In the genomic region with DNA sequence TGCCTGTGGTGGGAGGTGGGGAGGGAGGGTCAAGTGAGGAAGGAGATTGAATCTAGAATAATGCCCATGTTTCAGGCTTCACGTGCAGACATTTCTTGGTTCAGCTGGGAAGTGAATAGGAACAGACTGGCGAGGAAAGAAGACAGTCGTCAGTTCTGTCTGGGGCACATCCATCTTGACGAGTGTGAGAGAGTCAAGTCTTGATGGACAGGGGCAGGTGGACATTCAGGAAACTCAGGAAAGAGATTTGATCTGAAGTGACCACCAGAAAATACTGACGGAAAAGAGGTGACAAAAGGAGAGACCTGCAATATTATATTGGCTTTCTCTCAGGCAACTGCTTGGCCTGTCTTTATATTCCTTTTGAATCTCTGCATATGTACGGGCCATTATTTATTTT, we compare ENCODE assay signal across 18 cellular contexts.
DNase-seq lines count a peak whose midpoint lies in the region; ATAC-seq and TF ChIP-seq lines count a peak whose summit lies in the region.
"Had no signal": no experiment of that assay in that cellular context is flagged by ENCODE, and none has a peak within 500 bp of the region (broad histone marks: within the 10 kb centered on the region; RNA-seq: fewer than 3 reads in every experiment).

No MANE protein-coding gene starts in this region.

- H3K9me2 ChIP-seq in GM23338 (ENCODE audit: insufficient read depth): no peaks in the 10 kb centered on the region

- no peaks in the 10 kb centered on the region for H3K79me2 ChIP-seq in GM23338 (replicated peaks; ENCODE audit: insufficient read depth)

- intact Hi-C loops in psoas muscle (cut with DNase I): loop anchor here in 1 of 2 donors (5.0 kb wide), 1 partner anchor 59 kb away; no protein-coding TSS in a partner anchor

- WGBS in psoas muscle, 3 donors: 27 to 39% (median 36%) methylated on average over 6 of the region's 6 CpGs

- H3K27me3 ChIP-seq in GM23338 (ENCODE audit: insufficient read depth): no peaks in the 10 kb centered on the region
- no peaks in the 10 kb centered on the region for H3K27me3 ChIP-seq in SJCRH30
- no peaks in the 10 kb centered on the region for H3K27me3 ChIP-seq in psoas muscle (ENCODE audit: insufficient read depth in 3 of 3, low read length in 2 of 3)
- no peaks in the 10 kb centered on the region for H3K27me3 ChIP-seq in skeletal muscle tissue (ENCODE audit: control insufficient read depth in 3 of 3, insufficient read depth in 3 of 3, low read length in 3 of 3)

- peak overlapping the region; percentile 78; the same call in 1 of the 2 replicates for H2AFZ ChIP-seq in GM23338
- H2AFZ ChIP-seq: GM23248 had no signal

- no peaks in the 10 kb centered on the region for H4K20me1 ChIP-seq in GM23338 (replicated peaks; ENCODE audit: insufficient read depth)

- ATAC-seq in GM23338: no peak
- ATAC-seq in psoas muscle: peak; percentile 79 to 90 (median 85)
- ATAC-seq: A549, HCT116, HepG2 had no signal

- H3K9me3 ChIP-seq in SJCRH30 (replicated peaks) (no peaks in the 10 kb centered on the region), psoas muscle (no peaks in the 10 kb centered on the region), skeletal muscle tissue (ENCODE audit: control insufficient read depth in 3 of 3, low read length in 3 of 3) (no peaks in the 10 kb centered on the region)
- H3K9me3 ChIP-seq: A549, Caco-2 had no signal

- H3K27me3 Mint-ChIP-seq in GM23338 (ENCODE audit: insufficient read depth, low read depth, poor library complexity): no peaks in the 10 kb centered on the region
- H3K27me3 Mint-ChIP-seq: CD4-positive, alpha-beta T cell; IgD-negative memory B cell had no signal

- H3K9me3 Mint-ChIP-seq in GM23338: peaks cover 3% of the 10 kb centered on the region; the same call in 1 of the 3 replicates

- TF ChIP-seq CTCF in GM23338 (conservative IDR thresholded peaks at IDR 0.05; ENCODE audit: low read depth in 2 of 2): no peak
- no peak for TF ChIP-seq CTCF in psoas muscle (IDR thresholded peaks at IDR 0.05)

- no peaks in the 10 kb centered on the region for H3K4me1 ChIP-seq in GM23338 (ENCODE audit: insufficient read depth)
- peaks cover 10% of the 10 kb centered on the region for H3K4me1 ChIP-seq in SJCRH30
- peaks cover 14% of the 10 kb centered on the region for H3K4me1 ChIP-seq in psoas muscle
- peaks cover 2 to 5% (median 3%) of the 10 kb centered on the region in 3 donors for H3K4me1 ChIP-seq in skeletal muscle tissue (ENCODE audit: control insufficient read depth in 3 of 3, insufficient read depth in 3 of 3, low read length in 3 of 3)
- H3K4me1 ChIP-seq: A549, Caco-2 had no signal

- peak overlapping the region in 2 of 3 donors; percentile 20 to 27 for H3K9ac ChIP-seq in skeletal muscle tissue (ENCODE audit: low read depth in 1 of 3, low read length in 3 of 3)
- H3K9ac ChIP-seq: GM23248 had no signal

- H3K4me3 ChIP-seq in GM23338 (no peak overlapping the region), SJCRH30 (peak overlapping the region; percentile 19), psoas muscle (peak overlapping the region; percentile 38), skeletal muscle tissue (ENCODE audit: low read length in 3 of 3) (peak overlapping the region in 1 of 3 donors; percentile 22)
- H3K4me3 ChIP-seq: A549, GM23248 had no signal

- H3K27ac ChIP-seq in GM23338 (ENCODE audit: low read depth): no peak overlapping the region
- H3K27ac ChIP-seq in SJCRH30: peak overlapping the region; percentile 46
- peak overlapping the region; percentile 84 for H3K27ac ChIP-seq in psoas muscle
- H3K27ac ChIP-seq in skeletal muscle tissue (ENCODE audit: low read depth, low read length): peak overlapping the region; percentile 55
- H3K27ac ChIP-seq: 22Rv1, A549, C4-2B, GM23248 had no signal

- H3K36me3 Mint-ChIP-seq in GM23338 (ENCODE audit: low read depth): no peaks in the 10 kb centered on the region

- no peak overlapping the region; the same call in 1 of the 2 replicates for H3K27ac Mint-ChIP-seq in GM23338
- H3K27ac Mint-ChIP-seq: CD4-positive, alpha-beta T cell; IgD-negative memory B cell had no signal

- H3K4me1 Mint-ChIP-seq in GM23338: no peaks in the 10 kb centered on the region
- H3K4me1 Mint-ChIP-seq: IgD-negative memory B cell had no signal

- H3K36me3 ChIP-seq in GM23338 (ENCODE audit: insufficient read depth): no peaks in the 10 kb centered on the region
- no peaks in the 10 kb centered on the region for H3K36me3 ChIP-seq in SJCRH30
- no peaks in the 10 kb centered on the region for H3K36me3 ChIP-seq in psoas muscle (ENCODE audit: insufficient read depth in 1 of 2, low read depth in 1 of 2)
- peaks cover 0 to under 1% (median 0%) of the 10 kb centered on the region in 3 donors for H3K36me3 ChIP-seq in skeletal muscle tissue (ENCODE audit: control insufficient read depth in 3 of 3, insufficient read depth in 3 of 3, low read length in 3 of 3)

- H3K4me3 Mint-ChIP-seq in GM23338: no peak overlapping the region
- H3K4me3 Mint-ChIP-seq: CD4-positive, alpha-beta T cell; IgD-negative memory B cell had no signal

- DNase-seq in GM23338 (ENCODE audit: low spot score) (no peak), SJCRH30 (peak; percentile 83 to 89), psoas muscle (no peak), NCI-H146 (lab: John Stamatoyannopoulos, UW) (no peak), NCI-H2081 treated with DMSO at 0.1 percent for 48 hours (lab: John Stamatoyannopoulos, UW) (no peak), GM19240 (ENCODE audit: insufficient read length, low spot score) (no peak)
- DNase-seq: AML-193; Caco-2; CD4-positive, alpha-beta T cell; GM23248; H7 had no signal

- no peaks in the 10 kb centered on the region for H3F3A ChIP-seq in GM23338 (replicated peaks; ENCODE audit: low read depth)

- H3K4me2 ChIP-seq in GM23338: no peak overlapping the region
- H3K4me2 ChIP-seq: A549 had no signal

TF ChIP-seq in GM23338, 12 proteins besides CTCF, POLR2A, EP300 and RAD21:
- TF ChIP-seq, protein P1, sequence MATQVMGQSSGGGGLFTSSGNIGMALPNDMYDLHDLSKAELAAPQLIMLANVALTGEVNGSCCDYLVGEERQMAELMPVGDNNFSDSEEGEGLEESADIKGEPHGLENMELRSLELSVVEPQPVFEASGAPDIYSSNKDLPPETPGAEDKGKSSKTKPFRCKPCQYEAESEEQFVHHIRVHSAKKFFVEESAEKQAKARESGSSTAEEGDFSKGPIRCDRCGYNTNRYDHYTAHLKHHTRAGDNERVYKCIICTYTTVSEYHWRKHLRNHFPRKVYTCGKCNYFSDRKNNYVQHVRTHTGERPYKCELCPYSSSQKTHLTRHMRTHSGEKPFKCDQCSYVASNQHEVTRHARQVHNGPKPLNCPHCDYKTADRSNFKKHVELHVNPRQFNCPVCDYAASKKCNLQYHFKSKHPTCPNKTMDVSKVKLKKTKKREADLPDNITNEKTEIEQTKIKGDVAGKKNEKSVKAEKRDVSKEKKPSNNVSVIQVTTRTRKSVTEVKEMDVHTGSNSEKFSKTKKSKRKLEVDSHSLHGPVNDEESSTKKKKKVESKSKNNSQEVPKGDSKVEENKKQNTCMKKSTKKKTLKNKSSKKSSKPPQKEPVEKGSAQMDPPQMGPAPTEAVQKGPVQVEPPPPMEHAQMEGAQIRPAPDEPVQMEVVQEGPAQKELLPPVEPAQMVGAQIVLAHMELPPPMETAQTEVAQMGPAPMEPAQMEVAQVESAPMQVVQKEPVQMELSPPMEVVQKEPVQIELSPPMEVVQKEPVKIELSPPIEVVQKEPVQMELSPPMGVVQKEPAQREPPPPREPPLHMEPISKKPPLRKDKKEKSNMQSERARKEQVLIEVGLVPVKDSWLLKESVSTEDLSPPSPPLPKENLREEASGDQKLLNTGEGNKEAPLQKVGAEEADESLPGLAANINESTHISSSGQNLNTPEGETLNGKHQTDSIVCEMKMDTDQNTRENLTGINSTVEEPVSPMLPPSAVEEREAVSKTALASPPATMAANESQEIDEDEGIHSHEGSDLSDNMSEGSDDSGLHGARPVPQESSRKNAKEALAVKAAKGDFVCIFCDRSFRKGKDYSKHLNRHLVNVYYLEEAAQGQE (IDR thresholded peaks at IDR 0.05; ENCODE audit: unreplicated experiment): no peak
- TF ChIP-seq EZH2phosphoT487 (IDR thresholded peaks at IDR 0.05; ENCODE audit: unreplicated experiment) (no peak), ZNF114 (CRISPR knock-in tag; IDR thresholded peaks at IDR 0.05) (no peak), CREB1 (CRISPR knock-in tag; IDR thresholded peaks at IDR 0.05; ENCODE audit: low read depth) (no peak), POLR2AphosphoS5 (IDR thresholded peaks at IDR 0.05; ENCODE audit: low read depth) (no peak)

Comparison
In these comparisons a context has a peak if more than half of its experiments do, and no peak if none do; other contexts are left out.
1. DNase-seq: peak in SJCRH30 (2 of 2); none in GM23338 (single experiment), psoas muscle (0 of 2), NCI-H146 (single experiment), NCI-H2081 treated with DMSO at 0.1 percent for 48 hours (single experiment) and GM19240 (single experiment).